ENCODE assay signal across 18 cellular contexts in genomic region chr1:62682531-62682930, GRCh38. TPM values are rescaled to one million over a fixed set of nuclear protein-coding genes. Genes with fewer than 3 reads are reported as not detected.
A peak's percentile ranks its signal among the peaks of the same experiment; 100 is the strongest.
DNase-seq lines count a peak whose midpoint lies in the region; ATAC-seq and TF ChIP-seq lines count a peak whose summit lies in the region.
"Had no signal": no experiment of that assay in that cellular context is flagged by ENCODE, and none has a peak within 500 bp of the region (broad histone marks: within the 10 kb centered on the region; RNA-seq: fewer than 3 reads in every experiment).

No MANE protein-coding gene starts in this region.

- no peak overlapping the region for H3K4me3 ChIP-seq in GM23248
- no peak overlapping the region for H3K4me3 ChIP-seq in RWPE2 (ENCODE audit: severe bottlenecking)
- no peak overlapping the region for H3K4me3 ChIP-seq in mucosa of descending colon
- H3K4me3 ChIP-seq: left ventricle myocardium inferior had no signal

- in situ Hi-C loops in GM23248 (cut with MboI), result no loop called here

- peak overlapping the region; percentile 32 for H3K4me2 ChIP-seq in GM23248 (ENCODE audit: unreplicated experiment)

- no peaks in the 10 kb centered on the region for H3K27me3 ChIP-seq in GM23248 (replicated peaks; ENCODE audit: insufficient read depth)
- no peaks in the 10 kb centered on the region for H3K27me3 ChIP-seq in RWPE2 (ENCODE audit: insufficient read depth, poor library complexity, severe bottlenecking)

- TF ChIP-seq CTCF in RWPE2 (IDR thresholded peaks at IDR 0.05; ENCODE audit: poor library complexity, severe bottlenecking) (no peak), mucosa of descending colon (IDR thresholded peaks at IDR 0.05) (no peak)

- ATAC-seq in RWPE2 (ENCODE audit: low read depth) (peak; percentile 37; the same call in 1 of the 3 replicates), mucosa of descending colon (peak; percentile 89), HG03520 (IDR thresholded peaks at IDR 0.05; ENCODE audit: unreplicated experiment) (no peak)
- ATAC-seq: T-cell had no signal

- H2AFZ ChIP-seq in GM23248, result no peak overlapping the region

- H3K9me2 ChIP-seq in GM23248 (ENCODE audit: insufficient read depth), result no peaks in the 10 kb centered on the region

- H3K9me3 ChIP-seq in GM23248 (ENCODE audit: low read depth) (no peaks in the 10 kb centered on the region), RWPE2 (ENCODE audit: severe bottlenecking) (no peaks in the 10 kb centered on the region), mucosa of descending colon (no peaks in the 10 kb centered on the region)
- H3K9me3 ChIP-seq: left ventricle myocardium inferior had no signal

- H3K9ac ChIP-seq in GM23248, result no peak overlapping the region

- peaks cover 45% of the 10 kb centered on the region for H3F3A ChIP-seq in GM23248 (ENCODE audit: insufficient read depth)

- H3K27ac ChIP-seq in GM23248 (peak overlapping the region; percentile 22; the same call in 1 of the 2 replicates), RWPE2 (ENCODE audit: poor library complexity, severe bottlenecking) (no peak overlapping the region)
- H3K27ac ChIP-seq: left ventricle myocardium inferior, RWPE1 had no signal

- H4K20me1 ChIP-seq in GM23248 (ENCODE audit: insufficient read depth), result 0 out of 2 replicates have a peak, but pooled peaks cover 16% of the 10 kb centered on the region

- H3K4me1 ChIP-seq in GM23248 (ENCODE audit: insufficient read depth) (peaks cover 41% of the 10 kb centered on the region), RWPE2 (ENCODE audit: insufficient read depth, poor library complexity, severe bottlenecking) (peaks cover 11% of the 10 kb centered on the region), mucosa of descending colon (ENCODE audit: low read depth) (peaks cover 5% of the 10 kb centered on the region)

- no peaks in the 10 kb centered on the region for H3K36me3 ChIP-seq in GM23248 (ENCODE audit: low read depth)
- H3K36me3 ChIP-seq in RWPE2 (ENCODE audit: low read depth), result no peaks in the 10 kb centered on the region
- H3K36me3 ChIP-seq in mucosa of descending colon (ENCODE audit: low read depth), result no peaks in the 10 kb centered on the region
- H3K36me3 ChIP-seq: left ventricle myocardium inferior had no signal

- intact Hi-C loops in mucosa of descending colon (cut with DNase I, micrococcal nuclease), result no loop called here
- intact Hi-C loops in posterior vena cava (cut with DNase I), result no loop called here

- DNase-seq in GM23248 (peak; percentile 52), RWPE2 (ENCODE audit: low spot score) (no peak), epidermal melanocyte (ENCODE audit: insufficient read length, low spot score) (peak; percentile 85), mucosa of descending colon (no peak), posterior vena cava (ENCODE audit: low spot score) (no peak), NCI-H774 (lab: John Stamatoyannopoulos, UW) (no peak), UCSD-AML1 (lab: John Stamatoyannopoulos, UW; ENCODE audit: unreplicated experiment) (no peak)
- DNase-seq: activated CD4-positive, alpha-beta memory T cell treated with anti-CD3 and anti-CD28 coated beads, Interleukin-2, amount 10 ng/mL, durations not matched to agents 7 days and 5 days; activated naive CD4-positive, alpha-beta T cell treated with Interleukin-2 at 50 U/mL for 16 hours; activated T-cell treated with anti-CD3 and anti-CD28 coated beads, Interleukin-2, amount 50 U/mL, for 1 hour; anterior cingulate cortex; left ventricle myocardium inferior; NCI-H1436; NK-92 treated with Interleukin-12 subunit alpha and Interleukin-12 subunit beta, amount 100 ng/mL, for 24 hours; stimulated activated CD4-positive, alpha-beta T cell treated with anti-CD3 and anti-CD28 coated beads, Interleukin-2, amount 100 ng/mL, for 48 hours; T-cell had no signal

- H3K79me2 ChIP-seq in GM23248 (ENCODE audit: insufficient read depth), result peaks cover 94% of the 10 kb centered on the region

RNA-seq across cellular contexts. Expression of gene DOCK7, which starts 5.7 kb away (rescaled TPM):
- 70.9 and 83.8 TPM in 2 replicates for total RNA-seq in GM23248 (2014; rRNA removed; shearing (Covaris generic))
- polyA plus RNA-seq in GM23248 (2016; fragmentation: Nextera tagmentation; extraction: Ambion mirVana), result 41.5 and 42.1 TPM in 2 replicates
- total RNA-seq in mucosa of descending colon, result 10 to 100 TPM; 40.4 to 53.7 (median 41.9) TPM
- total RNA-seq in posterior vena cava, result 10 to 100 TPM; 39.4 to 44.1 TPM

Comparison
In these comparisons a context has a peak if more than half of its experiments do, and no peak if none do; other contexts are left out.
1. DNase-seq: peak in GM23248 (single experiment) and epidermal melanocyte (single experiment); none in RWPE2 (single experiment), mucosa of descending colon (0 of 3), posterior vena cava (single experiment), NCI-H774 (single experiment) and UCSD-AML1 (single experiment).